Comparison of ENCODE assay signal across 8 cellular contexts in the genomic region with DNA sequence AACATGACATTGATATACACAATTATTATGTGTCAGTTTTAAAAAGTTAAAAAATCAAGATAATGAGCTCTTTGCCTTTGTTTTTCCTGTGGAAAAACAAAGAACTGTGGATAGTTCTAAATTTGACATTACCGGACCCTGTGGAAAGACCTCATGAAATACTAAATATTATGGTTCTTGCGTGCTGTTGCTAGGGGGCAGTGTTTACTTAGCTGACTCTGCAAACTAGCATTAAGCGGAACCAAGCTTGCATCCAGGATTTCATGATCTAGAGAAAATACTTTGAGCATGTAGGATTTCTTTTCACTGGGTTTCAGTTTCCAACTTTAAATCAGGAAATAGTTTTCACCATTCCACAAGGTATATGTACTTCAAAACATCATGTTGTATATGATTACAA. TPM values are rescaled to one million over a fixed set of nuclear protein-coding genes. Genes with fewer than 3 reads are reported as not detected.
DNase-seq lines count a peak whose midpoint lies in the region; ATAC-seq, FAIRE-seq and TF ChIP-seq lines count a peak whose summit lies in the region.

No MANE protein-coding gene starts in this region.

- no peaks in the 10 kb centered on the region for H3K27me3 ChIP-seq in DOHH2 (ENCODE audit: control insufficient read depth, low read length)
- no peaks in the 10 kb centered on the region for H3K27me3 ChIP-seq in body of pancreas
- no peaks in the 10 kb centered on the region for H3K27me3 ChIP-seq in effector memory CD4-positive, alpha-beta T cell (replicated peaks; ENCODE audit: control insufficient read depth, insufficient read depth, low read length, poor library complexity, severe bottlenecking)

- peak; percentile 74 for DNase-seq in NCI-H69 (lab: John Stamatoyannopoulos, UW)
- DNase-seq in body of pancreas: peak; percentile 26 to 63 (median 48)
- no peak for DNase-seq in kidney
- DNase-seq in middle frontal gyrus (ENCODE audit: extremely low spot score, low spot score): no peak
- no peak for DNase-seq in effector memory CD4-positive, alpha-beta T cell

- H3K27ac ChIP-seq in DOHH2 (ENCODE audit: low read depth, low read length): no peak overlapping the region
- H3K27ac ChIP-seq in body of pancreas: no peak overlapping the region
- no peak overlapping the region for H3K27ac ChIP-seq in kidney (ENCODE audit: low read depth in 2 of 2, low read length in 2 of 2)
- H3K27ac ChIP-seq in effector memory CD4-positive, alpha-beta T cell (ENCODE audit: insufficient read depth, low read length, poor library complexity, severe bottlenecking): no peak overlapping the region

- no peaks in the 10 kb centered on the region for H3K4me1 ChIP-seq in DOHH2 (ENCODE audit: control insufficient read depth, low read length)
- H3K4me1 ChIP-seq in body of pancreas: no peaks in the 10 kb centered on the region
- no peaks in the 10 kb centered on the region for H3K4me1 ChIP-seq in kidney (ENCODE audit: control insufficient read depth in 1 of 2, insufficient read depth in 1 of 2, low read depth in 1 of 2, low read length in 2 of 2)
- no peaks in the 10 kb centered on the region for H3K4me1 ChIP-seq in effector memory CD4-positive, alpha-beta T cell (ENCODE audit: control insufficient read depth, insufficient read depth, low read length, poor library complexity, severe bottlenecking)

- H3F3A ChIP-seq in DOHH2 (ENCODE audit: control insufficient read depth, insufficient read depth): no peaks in the 10 kb centered on the region

- no peaks in the 10 kb centered on the region for H4K20me1 ChIP-seq in DOHH2 (ENCODE audit: control insufficient read depth, insufficient read depth, low read depth, low read length)

- FAIRE-seq in kidney (lab: Jason Lieb, UNC): peak; percentile 86

- H3K9ac ChIP-seq in kidney (ENCODE audit: low read length in 2 of 2): no peak overlapping the region

- H3K36me3 ChIP-seq in DOHH2 (ENCODE audit: control insufficient read depth, low read length) (no peaks in the 10 kb centered on the region), body of pancreas (replicated peaks in 1 of 2; ENCODE audit: insufficient read depth in 1 of 2, low read depth in 2 of 2) (no peaks in the 10 kb centered on the region), kidney (ENCODE audit: control insufficient read depth in 1 of 2, insufficient read depth in 2 of 2, low read length in 2 of 2) (no peaks in the 10 kb centered on the region)
- no peaks in the 10 kb centered on the region for H3K36me3 ChIP-seq in effector memory CD4-positive, alpha-beta T cell (ENCODE audit: control insufficient read depth, insufficient read depth, low read length)

- TF ChIP-seq POLR2A in body of pancreas (IDR thresholded peaks at IDR 0.05): no peak

- intact Hi-C loops in body of pancreas (cut with DNase I): loop anchor here (10.0 kb wide), 1 partner anchor 944 kb away; no protein-coding TSS in a partner anchor
- intact Hi-C loops in kidney (cut with DNase I): no loop called here

- WGBS in body of pancreas, 2 donors: 0 to 3% methylated on average over 3 of the region's 3 CpGs

- ATAC-seq in HG03159 (IDR thresholded peaks at IDR 0.05; ENCODE audit: unreplicated experiment) (peak; percentile 59), body of pancreas (peak; percentile 89), GM21360 (IDR thresholded peaks at IDR 0.05; ENCODE audit: unreplicated experiment) (no peak)

- H3K79me2 ChIP-seq in DOHH2 (ENCODE audit: control insufficient read depth, low read length): no peaks in the 10 kb centered on the region

- H3K9me3 ChIP-seq in DOHH2 (ENCODE audit: control insufficient read depth, insufficient read depth, low read length) (no peaks in the 10 kb centered on the region), body of pancreas (no peaks in the 10 kb centered on the region), kidney (ENCODE audit: control insufficient read depth in 1 of 2, low read length in 2 of 2) (no peaks in the 10 kb centered on the region)
- H3K9me3 ChIP-seq in effector memory CD4-positive, alpha-beta T cell (ENCODE audit: control insufficient read depth, low read length): no peaks in the 10 kb centered on the region

- TF ChIP-seq CTCF in DOHH2 (IDR thresholded peaks at IDR 0.05; ENCODE audit: low read depth, low read length, poor library complexity, severe bottlenecking) (peak; percentile 53), body of pancreas (IDR thresholded peaks at IDR 0.05) (peak in 6 of 7 experiments; percentile 9 to 46 (median 32)), kidney (IDR thresholded peaks at IDR 0.05; ENCODE audit: borderline replicate concordance, extremely low read depth, insufficient read depth) (peak; percentile 72)

- H3K9me2 ChIP-seq in DOHH2 (replicated peaks; ENCODE audit: control insufficient read depth, low read length): no peaks in the 10 kb centered on the region

- no peak overlapping the region for H3K4me2 ChIP-seq in DOHH2 (ENCODE audit: low read length)

- H3K4me3 ChIP-seq in DOHH2 (ENCODE audit: low read length) (no peak overlapping the region), body of pancreas (no peak overlapping the region), kidney (ENCODE audit: low read length in 2 of 2) (no peak overlapping the region)
- H3K4me3 ChIP-seq in effector memory CD4-positive, alpha-beta T cell (ENCODE audit: insufficient read depth, low read depth, low read length, poor library complexity, severe bottlenecking): no peak overlapping the region

RNA-seq across cellular contexts. Expression of a gene that starts 33.6 kb away (rescaled TPM):
- total RNA-seq in body of pancreas: 1 to 10 TPM in 1 of 2 donors, under 1 TPM in 1; 0.33 to 1.6 TPM
- total RNA-seq in kidney: 7.3 TPM
- polyA plus RNA-seq in kidney (ENCODE audit: insufficient read depth, low read depth, low replicate concordance): 2.4 TPM

Comparison
In these comparisons a context has a peak if more than half of its experiments do, and no peak if none do; other contexts are left out.
1. DNase-seq: peak in NCI-H69 (single experiment) and body of pancreas (4 of 4); none in kidney (single experiment), middle frontal gyrus (single experiment) and effector memory CD4-positive, alpha-beta T cell (0 of 3).
2. Peak in every context shown above with its lines, with median percentiles within 50 percentile points of each other: CTCF ChIP-seq.